ENCODE assay signal across 8 cellular contexts in the genomic region with DNA sequence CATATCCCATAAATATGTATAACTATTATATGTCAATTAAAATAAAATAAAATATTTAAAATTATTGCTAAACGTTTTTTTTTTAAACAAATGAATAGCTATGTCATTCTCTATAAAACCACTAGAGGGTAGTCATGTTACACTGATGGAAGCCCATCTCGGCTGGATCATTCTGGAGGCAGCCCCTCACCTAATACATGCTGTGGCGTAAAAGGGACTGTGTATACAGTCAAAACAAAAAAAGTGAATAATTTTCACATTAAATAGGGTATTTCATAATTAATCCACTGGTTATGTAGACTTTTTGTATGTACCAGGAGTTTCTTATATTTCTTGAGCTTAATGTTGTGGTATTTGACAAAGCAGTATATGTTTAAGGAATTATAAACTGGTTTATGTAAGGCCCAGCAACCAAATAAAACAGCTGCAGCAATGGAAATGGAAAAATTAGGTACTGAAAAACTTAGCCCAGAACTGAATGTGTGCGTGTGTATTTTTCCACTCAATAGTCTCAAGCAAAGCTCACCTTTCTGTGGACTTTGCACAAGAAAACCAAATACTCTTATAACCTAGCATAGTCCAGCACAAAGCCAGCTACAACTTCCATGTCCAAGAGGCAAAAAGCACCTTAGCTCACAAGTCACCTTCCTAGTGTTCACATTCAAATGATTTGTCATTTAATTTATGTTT.
DNase-seq lines count a peak whose midpoint lies in the region; ATAC-seq and TF ChIP-seq lines count a peak whose summit lies in the region.

No MANE protein-coding gene starts in this region.

- ATAC-seq in GM19351 (IDR thresholded peaks at IDR 0.05; ENCODE audit: unreplicated experiment): peak; percentile 78

- TF ChIP-seq EP300 in suprapubic skin (IDR thresholded peaks at IDR 0.05): no peak

- TF ChIP-seq POLR2A in suprapubic skin (IDR thresholded peaks at IDR 0.05): no peak

- no peak overlapping the region for H3K27ac ChIP-seq in VCaP
- H3K27ac ChIP-seq in tibial artery: no peak overlapping the region
- no peak overlapping the region for H3K27ac ChIP-seq in suprapubic skin

- WGBS in suprapubic skin: 14% methylated on average over 4 of the region's 4 CpGs

- H3K9me3 ChIP-seq in tibial artery (no peaks in the 10 kb centered on the region), suprapubic skin (no peaks in the 10 kb centered on the region)

- in situ Hi-C loops in Caki2 (cut with HindIII; ENCODE audit: low pct_unique_long_range_greater_than_20kb, low sequenced_read_pairs): no loop called here

- H3K4me1 ChIP-seq in tibial artery (no peaks in the 10 kb centered on the region), suprapubic skin (peaks cover 9% of the 10 kb centered on the region)

- H3K36me3 ChIP-seq in tibial artery (no peaks in the 10 kb centered on the region), suprapubic skin (no peaks in the 10 kb centered on the region)

- H3K27me3 ChIP-seq in tibial artery (no peaks in the 10 kb centered on the region), suprapubic skin (no peaks in the 10 kb centered on the region)

- H3K4me3 ChIP-seq in tibial artery: no peak overlapping the region
- H3K4me3 ChIP-seq in suprapubic skin: no peak overlapping the region

- peak; percentile 15 for DNase-seq in Caki2 (ENCODE audit: low read depth)
- DNase-seq in NAMALWA (ENCODE audit: low spot score): peak; percentile 69
- DNase-seq in hepatic stellate cell (ENCODE audit: low spot score): peak; percentile 10
- DNase-seq in tibial artery: no peak
- no peak for DNase-seq in suprapubic skin (ENCODE audit: low spot score in 2 of 2)
- DNase-seq in posterior vena cava (ENCODE audit: low spot score): no peak

- TF ChIP-seq CTCF in VCaP (conservative IDR thresholded peaks at IDR 0.05): peak; percentile 84
- TF ChIP-seq CTCF in tibial artery (IDR thresholded peaks at IDR 0.05): peak; percentile 41 to 59
- peak in 1 of 2 donors; percentile 64 for TF ChIP-seq CTCF in suprapubic skin (IDR thresholded peaks at IDR 0.05)

- intact Hi-C loops in tibial artery (cut with DNase I; ENCODE audit: low total_unique reads): no loop called here
- intact Hi-C loops in posterior vena cava (cut with DNase I): no loop called here

Comparison
In these comparisons a context has a peak if more than half of its experiments do, and no peak if none do; other contexts are left out.
1. DNase-seq: peak in Caki2 (single experiment), NAMALWA (single experiment) and hepatic stellate cell (single experiment); none in tibial artery (0 of 2), suprapubic skin (0 of 2) and posterior vena cava (single experiment).